26 cellular contexts compared by ENCODE assay signal in genomic region chr22:17300926-17301325, GRCh38.
"Had no signal": no experiment of that assay in that cellular context is flagged by ENCODE, and none has a peak within 500 bp of the region (broad histone marks: within the 10 kb centered on the region; RNA-seq: fewer than 3 reads in every experiment).

No MANE protein-coding gene starts in this region.

- H3K36me3 ChIP-seq: esophagus muscularis mucosa, heart right ventricle, left ventricle myocardium inferior, lower lobe of right lung, ovary, sigmoid colon, stomach, tibial artery had no signal

- H3K4me3 ChIP-seq: coronary artery, esophagus muscularis mucosa, heart right ventricle, left ventricle myocardium inferior, lower lobe of right lung, ovary, sigmoid colon, stomach, tibial artery had no signal

- ATAC-seq: heart right ventricle; left cardiac atrium; lower lobe of right lung; naive thymus-derived CD8-positive, alpha-beta T cell; stimulated activated effector memory CD8-positive, alpha-beta T cell treated with anti-CD3 and anti-CD28 coated beads, Interleukin-12 subunit alpha, Interleukin-12 subunit beta, amount 100 ng/mL, for 72 hours had no signal

- H3K27me3 Mint-ChIP-seq: type B pancreatic cell had no signal

- H3K27ac ChIP-seq: coronary artery, esophagus muscularis mucosa, heart right ventricle, left ventricle myocardium inferior, lower lobe of right lung, ovary, sigmoid colon, stomach, tibial artery had no signal

- H3K4me3 Mint-ChIP-seq: naive thymus-derived CD8-positive, alpha-beta T cell; nephron progenitor cell; stimulated activated effector memory CD8-positive, alpha-beta T cell treated with anti-CD3 and anti-CD28 coated beads, Interleukin-12 subunit alpha, Interleukin-12 subunit beta, amount 100 ng/mL, for 72 hours; type B pancreatic cell had no signal

- H3K4me1 ChIP-seq: esophagus muscularis mucosa, heart right ventricle, left ventricle myocardium inferior, lower lobe of right lung, sigmoid colon, stomach, tibial artery had no signal

- H3K9me3 Mint-ChIP-seq: stimulated activated effector memory CD8-positive, alpha-beta T cell treated with anti-CD3 and anti-CD28 coated beads, Interleukin-12 subunit alpha, Interleukin-12 subunit beta, amount 100 ng/mL, for 72 hours; type B pancreatic cell had no signal

- H3K9me3 ChIP-seq: left ventricle myocardium inferior, lower lobe of right lung, ovary, sigmoid colon, tibial artery had no signal

- DNase-seq: dermis blood vessel endothelial cell; effector memory CD4-positive, alpha-beta T cell; foreskin melanocyte; glutamatergic neuron; heart right ventricle; hippocampal formation; left cardiac atrium; left ventricle myocardium inferior; lower lobe of right lung; mesenchymal stem cell; midbrain; naive thymus-derived CD8-positive, alpha-beta T cell; nephron progenitor cell; occipital lobe; ovary; retina; sigmoid colon; stimulated activated CD4-positive, alpha-beta T cell treated with anti-CD3 and anti-CD28 coated beads, Interleukin-2, amount 100 ng/mL, for 24 hours; stimulated activated CD4-positive, alpha-beta T cell treated with anti-CD3 and anti-CD28 coated beads, Interleukin-4, amount 100 ng/mL, for 24 hours; stimulated activated naive CD4-positive, alpha-beta T cell treated with Interleukin-2 at 50 U/mL for 16 hours; stomach had no signal

- H3K27me3 ChIP-seq: esophagus muscularis mucosa, ovary, sigmoid colon, stomach, tibial artery had no signal

- H3K27ac Mint-ChIP-seq: nephron progenitor cell; stimulated activated effector memory CD8-positive, alpha-beta T cell treated with anti-CD3 and anti-CD28 coated beads, Interleukin-12 subunit alpha, Interleukin-12 subunit beta, amount 100 ng/mL, for 72 hours; type B pancreatic cell had no signal
